In genomic region chr14:54488646-54489317, GRCh38 we compare ENCODE assay signal across 8 cellular contexts. TPM values are rescaled to one million over a fixed set of nuclear protein-coding genes. Genes with fewer than 3 reads are reported as not detected.
DNase-seq lines count a peak whose midpoint lies in the region; ATAC-seq and TF ChIP-seq lines count a peak whose summit lies in the region.

Gene GMFB (minus strand): TSS chr14:54488980. CDS start chr14:54488927, 53 bp downstream.

- H3K27me3 ChIP-seq in osteoblast (ENCODE audit: insufficient read depth, low read length), result no peaks in the 10 kb centered on the region
- H3K27me3 ChIP-seq in thoracic aorta (replicated peaks; ENCODE audit: insufficient read depth), result no peaks in the 10 kb centered on the region

- H3K36me3 Mint-ChIP-seq in activated naive CD4-positive, alpha-beta T cell treated with anti-CD3 and anti-CD28 coated beads, Interleukin-2, amount 50 U/mL, for 24 hours, result peaks cover 5% of the 10 kb centered on the region

- H2AFZ ChIP-seq in osteoblast (ENCODE audit: low read length), result peak within 1 kb of the TSS; percentile 96

- no peaks in the 10 kb centered on the region for H3K27me3 Mint-ChIP-seq in activated naive CD4-positive, alpha-beta T cell treated with anti-CD3 and anti-CD28 coated beads, Interleukin-2, amount 50 U/mL, for 24 hours

- H3K79me2 ChIP-seq in osteoblast (ENCODE audit: insufficient read depth, low read length), result peaks cover 48% of the 10 kb centered on the region

- H3K4me1 ChIP-seq in osteoblast (ENCODE audit: insufficient read depth, low read length) (peaks cover 22% of the 10 kb centered on the region), thoracic aorta (ENCODE audit: control insufficient read depth in 1 of 2, low read depth in 2 of 2) (peaks cover 15 to 31% of the 10 kb centered on the region in 2 donors)

- peak within 1 kb of the TSS; percentile 90 for H3K4me3 Mint-ChIP-seq in activated naive CD4-positive, alpha-beta T cell treated with anti-CD3 and anti-CD28 coated beads, Interleukin-2, amount 50 U/mL, for 24 hours

- ATAC-seq in HG02610 (IDR thresholded peaks at IDR 0.05; ENCODE audit: unreplicated experiment) (peak; percentile 95), SK-N-SH treated with all-trans-retinoic acid at 6 μM for 48 hours (peak; percentile 94), thoracic aorta (ENCODE audit: insufficient number of reproducible peaks, low FRiP score, low read depth) (peak; percentile 99)

- DNase-seq in NCI-H1092 (lab: John Stamatoyannopoulos, UW) (peak; percentile 90), glomerular endothelial cell (ENCODE audit: extremely low read depth, low read depth, low spot score) (no peak), osteoblast (ENCODE audit: insufficient read length, low spot score, missing footprints) (peak; percentile 96), thoracic aorta (ENCODE audit: low spot score) (peak; percentile 74)

- H3K9me3 ChIP-seq in osteoblast (ENCODE audit: low read depth, low read length), result no peaks in the 10 kb centered on the region
- no peaks in the 10 kb centered on the region for H3K9me3 ChIP-seq in thoracic aorta

- peak within 1 kb of the TSS; percentile 96 for H3K4me3 ChIP-seq in osteoblast (ENCODE audit: insufficient read depth, low read length)
- H3K4me3 ChIP-seq in thoracic aorta, result peak within 1 kb of the TSS; percentile 98

- H3K4me1 Mint-ChIP-seq in activated naive CD4-positive, alpha-beta T cell treated with anti-CD3 and anti-CD28 coated beads, Interleukin-2, amount 50 U/mL, for 24 hours, result peaks cover 64% of the 10 kb centered on the region

- peak; percentile 75 for TF ChIP-seq POLR2A in GM10847 (IDR thresholded peaks at IDR 0.05; ENCODE audit: extremely low read depth, insufficient read length)

- peaks cover 8% of the 10 kb centered on the region for H4K20me1 ChIP-seq in osteoblast (ENCODE audit: insufficient read depth, low read length)

- no peaks in the 10 kb centered on the region for H3K9me3 Mint-ChIP-seq in activated naive CD4-positive, alpha-beta T cell treated with anti-CD3 and anti-CD28 coated beads, Interleukin-2, amount 50 U/mL, for 24 hours

- H3K36me3 ChIP-seq in osteoblast (ENCODE audit: insufficient read depth, low read length), result no peaks in the 10 kb centered on the region
- no peaks in the 10 kb centered on the region for H3K36me3 ChIP-seq in thoracic aorta

- TF ChIP-seq CTCF in osteoblast (IDR thresholded peaks at IDR 0.05; ENCODE audit: extremely low read depth, low read depth, low read length), result peak; percentile 58
- peak; percentile 21 for TF ChIP-seq CTCF in thoracic aorta (IDR thresholded peaks at IDR 0.05)

- H3K27ac ChIP-seq in osteoblast (ENCODE audit: low read depth, low read length) (peak within 1 kb of the TSS; percentile 91), thoracic aorta (peak within 1 kb of the TSS; percentile 88 to 97)

- H3K27ac Mint-ChIP-seq in activated naive CD4-positive, alpha-beta T cell treated with anti-CD3 and anti-CD28 coated beads, Interleukin-2, amount 50 U/mL, for 24 hours, result peak within 1 kb of the TSS; percentile 98

- H3K4me2 ChIP-seq in osteoblast (ENCODE audit: insufficient read depth, low read length), result peak within 1 kb of the TSS; percentile 98

TF ChIP-seq in SK-N-SH treated with all-trans-retinoic acid at 6 μM for 48 hours, 23 proteins besides CTCF, POLR2A, EP300 and RAD21:
- TF ChIP-seq PATZ1 (CRISPR knock-in tag; IDR thresholded peaks at IDR 0.05; ENCODE audit: borderline replicate concordance) (0 out of 2 replicates have a peak, but pooled peaks have one; percentile 23), POU6F1 (CRISPR knock-in tag; IDR thresholded peaks at IDR 0.05; ENCODE audit: borderline replicate concordance, low read depth) (no peak), OSR1 (CRISPR knock-in tag; IDR thresholded peaks at IDR 0.05) (no peak), ARNTL (CRISPR knock-in tag; IDR thresholded peaks at IDR 0.05; ENCODE audit: borderline replicate concordance, low read depth) (0 out of 2 replicates have a peak, but pooled peaks have one; percentile 62), ZFP3 (CRISPR knock-in tag; IDR thresholded peaks at IDR 0.05) (no peak), TOX (CRISPR knock-in tag; IDR thresholded peaks at IDR 0.05; ENCODE audit: borderline replicate concordance) (no peak), ZNF565 (CRISPR knock-in tag; conservative IDR thresholded peaks at IDR 0.05; ENCODE audit: low read depth) (no peak), CSRNP3 (CRISPR knock-in tag; IDR thresholded peaks at IDR 0.05) (no peak)

RNA-seq across cellular contexts. Expression of gene GMFB, which starts in this region (rescaled TPM):
- total RNA-seq in glomerular endothelial cell (79.6 and 90.5 TPM in 2 replicates), osteoblast (77.2 and 98.8 TPM in 2 replicates), thoracic aorta (10 to 100 TPM; 22.9 to 47.1 TPM)
